ENCODE assay signal across 14 cellular contexts in genomic region chr9:107707915-107708441, GRCh38.
DNase-seq lines count a peak whose midpoint lies in the region; ATAC-seq and TF ChIP-seq lines count a peak whose summit lies in the region.
"Had no signal": no experiment of that assay in that cellular context is flagged by ENCODE, and none has a peak within 500 bp of the region (broad histone marks: within the 10 kb centered on the region; RNA-seq: fewer than 3 reads in every experiment).

No MANE protein-coding gene starts in this region.

- TF ChIP-seq POLR2A in gastrocnemius medialis (IDR thresholded peaks at IDR 0.05) = no peak

- ATAC-seq in gastrocnemius medialis (peak; percentile 69 to 73), GM19395 (IDR thresholded peaks at IDR 0.05; ENCODE audit: unreplicated experiment) (no peak)

- no peaks in the 10 kb centered on the region for H3K9me3 ChIP-seq in fibroblast of lung (ENCODE audit: control insufficient read depth, insufficient read depth, low read depth, low read length)
- no peaks in the 10 kb centered on the region for H3K9me3 ChIP-seq in gastrocnemius medialis
- H3K9me3 ChIP-seq: thyroid gland had no signal

- no peak for TF ChIP-seq CTCF in RWPE1 (conservative IDR thresholded peaks at IDR 0.05; ENCODE audit: low read depth)
- no peak for TF ChIP-seq CTCF in fibroblast of lung (conservative IDR thresholded peaks at IDR 0.05 in 1 of 2, IDR thresholded peaks at IDR 0.05 in 1 of 2; ENCODE audit: low read depth in 1 of 2, low read length in 2 of 2)
- no peak for TF ChIP-seq CTCF in gastrocnemius medialis (IDR thresholded peaks at IDR 0.05 in 4 of 5, conservative IDR thresholded peaks at IDR 0.05 in 1 of 5)

- no peaks in the 10 kb centered on the region for H3K36me3 ChIP-seq in fibroblast of lung (ENCODE audit: control insufficient read depth, insufficient read depth, low read length)
- no peaks in the 10 kb centered on the region for H3K36me3 ChIP-seq in gastrocnemius medialis
- H3K36me3 ChIP-seq: thyroid gland had no signal

- H3K79me2 ChIP-seq in fibroblast of lung (ENCODE audit: control insufficient read depth, insufficient read depth, low read length) = no peaks in the 10 kb centered on the region

- H3K27ac ChIP-seq in RWPE1 (peak overlapping the region; percentile 73), fibroblast of lung (ENCODE audit: insufficient read depth, low read length) (peak overlapping the region; percentile 18), gastrocnemius medialis (no peak overlapping the region)
- H3K27ac ChIP-seq: skin epidermis, thyroid gland had no signal

- H3K4me1 ChIP-seq in fibroblast of lung (ENCODE audit: control insufficient read depth, extremely low read depth, insufficient read depth, low read length) (peaks cover 21% of the 10 kb centered on the region), gastrocnemius medialis (peaks cover 0 to 11% of the 10 kb centered on the region in 2 donors)

- H3K27me3 ChIP-seq in fibroblast of lung (ENCODE audit: control insufficient read depth, insufficient read depth, low read length) (no peaks in the 10 kb centered on the region), gastrocnemius medialis (no peaks in the 10 kb centered on the region)
- H3K27me3 ChIP-seq: thyroid gland had no signal

- no peak overlapping the region for H3K4me2 ChIP-seq in fibroblast of lung (ENCODE audit: extremely low read depth, insufficient read depth, low read length)

- POLR2A ChIA-PET in RWPE1 (lab: Yijun Ruan, JAX; ENCODE audit: low non-redundant PET) = no interaction called here

- CTCF ChIA-PET in RWPE1 (lab: Yijun Ruan, JAX) = interaction anchor here (0.6 kb wide), 1 partner anchor 46 kb away, joined by 4 read pairs; no protein-coding TSS in a partner anchor

- H3K4me3 ChIP-seq in fibroblast of lung (replicated peaks in 1 of 4; ENCODE audit: control extremely low read depth in 1 of 4, insufficient read depth in 1 of 4, low read depth in 3 of 4, low read length in 4 of 4) = no peak overlapping the region
- H3K4me3 ChIP-seq in gastrocnemius medialis = no peak overlapping the region
- H3K4me3 ChIP-seq: skin epidermis, thyroid gland had no signal

- H3K9ac ChIP-seq in fibroblast of lung (ENCODE audit: insufficient read depth, low read length) = no peak overlapping the region

- in situ Hi-C loops in gastrocnemius medialis (cut with MboI; ENCODE audit: low sequenced_read_pairs in 4 of 4) = no loop called here

- DNase-seq in NCI-H2196 (lab: John Stamatoyannopoulos, UW; ENCODE audit: unreplicated experiment) (peak; percentile 3), NCI-H2196 treated with DMSO at 0.1 percent for 48 hours (lab: John Stamatoyannopoulos, UW; ENCODE audit: unreplicated experiment) (no peak), RWPE1 (ENCODE audit: low spot score) (no peak), fibroblast of lung (ENCODE audit: low read depth in 2 of 2) (peak in 1 of 2 donors; percentile 60), gastrocnemius medialis (no peak), HuH-7 (ENCODE audit: low spot score) (no peak)
- no peak for DNase-seq in NK-92 treated with Interleukin-12 subunit alpha and Interleukin-12 subunit beta, amount 100 ng/mL, for 24 hours (lab: John Stamatoyannopoulos, UW)
- DNase-seq: activated CD4-positive, alpha-beta T cell treated with anti-CD3 and anti-CD28 coated beads, Interleukin-2, amount 50 U/mL, for 1 hour; DMS79 treated with DMSO at 0.1 percent for 48 hours; immature natural killer cell; NCI-H526; thyroid gland had no signal

- no peak overlapping the region for H2AFZ ChIP-seq in fibroblast of lung (ENCODE audit: low read length)

- intact Hi-C loops in gastrocnemius medialis (cut with DNase I; ENCODE audit: low total_unique reads) = no loop called here

- no peaks in the 10 kb centered on the region for H4K20me1 ChIP-seq in fibroblast of lung (ENCODE audit: control insufficient read depth, extremely low read depth, insufficient read depth, low read length)

Comparison
In these comparisons a context has a peak if more than half of its experiments do, and no peak if none do; other contexts are left out.
1. H3K27ac ChIP-seq: peak in RWPE1 (single experiment) and fibroblast of lung (single experiment); none in gastrocnemius medialis (0 of 4).